Comparison of ENCODE assay signal across 10 cellular contexts in genomic region chr14:49961270-49962222, GRCh38.
A peak's percentile ranks its signal among the peaks of the same experiment; 100 is the strongest.
DNase-seq lines count a peak whose midpoint lies in the region; ATAC-seq and TF ChIP-seq lines count a peak whose summit lies in the region.
"Had no signal": no experiment of that assay in that cellular context is flagged by ENCODE, and none has a peak within 500 bp of the region (broad histone marks: within the 10 kb centered on the region; RNA-seq: fewer than 3 reads in every experiment).

No MANE protein-coding gene starts in this region.

- DNase-seq in SK-N-SH (no peak), GM19240 (ENCODE audit: insufficient read length, low spot score) (no peak)

- no peak overlapping the region for H2AFZ ChIP-seq in SK-N-SH (ENCODE audit: low read depth)

- TF ChIP-seq EP300 in SK-N-SH (IDR thresholded peaks at IDR 0.05; ENCODE audit: borderline replicate concordance in 1 of 2, low read depth in 1 of 2, low read length in 1 of 2) (no peak), gastroesophageal sphincter (IDR thresholded peaks at IDR 0.05) (no peak)

- H3K4me3 Mint-ChIP-seq in activated T-helper 17 cell treated with anti-CD3 and anti-CD28 coated beads, Interleukin-2, amount 50 U/mL, for 72 hours: peak overlapping the region; percentile 50

- H3K4me3 ChIP-seq in SK-N-SH (ENCODE audit: low read depth in 2 of 2, low read length in 1 of 2) (no peak overlapping the region), skin epidermis (no peak overlapping the region), gastroesophageal sphincter (no peak overlapping the region)
- H3K4me3 ChIP-seq: ascending aorta, SJSA1 had no signal

- no peaks in the 10 kb centered on the region for H3K9me3 ChIP-seq in SK-N-SH
- H3K9me3 ChIP-seq in gastroesophageal sphincter: no peaks in the 10 kb centered on the region
- H3K9me3 ChIP-seq: ascending aorta, SJSA1 had no signal

- no peak overlapping the region for H3K9ac ChIP-seq in SK-N-SH

- CTCF ChIA-PET in SK-N-SH (lab: Yijun Ruan, JAX): interaction anchor here (1.0 kb wide), 1 partner anchor 15 kb away, joined by 3 read pairs; no protein-coding TSS in a partner anchor

- no peaks in the 10 kb centered on the region for H3K36me3 Mint-ChIP-seq in activated T-helper 17 cell treated with anti-CD3 and anti-CD28 coated beads, Interleukin-2, amount 50 U/mL, for 72 hours (ENCODE audit: low read depth)

- H3K9me2 ChIP-seq in SK-N-SH: no peaks in the 10 kb centered on the region

- no peaks in the 10 kb centered on the region for H4K20me1 ChIP-seq in SK-N-SH (ENCODE audit: insufficient read depth)

- H3K36me3 ChIP-seq in SK-N-SH (replicated peaks in 1 of 2; ENCODE audit: control insufficient read depth in 1 of 2, insufficient read depth in 2 of 2, low read length in 1 of 2): no peaks in the 10 kb centered on the region
- H3K36me3 ChIP-seq in gastroesophageal sphincter: no peaks in the 10 kb centered on the region
- H3K36me3 ChIP-seq: ascending aorta, SJSA1 had no signal

- peaks cover 0 to 3% of the 10 kb centered on the region in 2 experiments; a peak in 1 of 4 replicates for H3K4me1 ChIP-seq in SK-N-SH (ENCODE audit: control insufficient read depth in 1 of 2, insufficient read depth in 2 of 2, low read depth in 1 of 2, low read length in 1 of 2)
- H3K4me1 ChIP-seq in gastroesophageal sphincter: no peaks in the 10 kb centered on the region
- H3K4me1 ChIP-seq: ascending aorta had no signal

- H3K27me3 Mint-ChIP-seq in activated T-helper 17 cell treated with anti-CD3 and anti-CD28 coated beads, Interleukin-2, amount 50 U/mL, for 72 hours: no peaks in the 10 kb centered on the region

- ATAC-seq in SK-N-SH treated with all-trans-retinoic acid at 6 μM for 48 hours: peak; percentile 78
- ATAC-seq in HG02763 (IDR thresholded peaks at IDR 0.05; ENCODE audit: unreplicated experiment): peak; percentile 38
- ATAC-seq in activated T-helper 17 cell treated with anti-CD3 and anti-CD28 coated beads, Interleukin-2, amount 50 U/mL, for 72 hours (replicated peaks): peak; percentile 69
- ATAC-seq in gastroesophageal sphincter: no peak
- no peak for ATAC-seq in GM21390 (IDR thresholded peaks at IDR 0.05; ENCODE audit: unreplicated experiment)

- 92% methylated on average over 13 of the region's 13 CpGs for WGBS in SK-N-SH (ENCODE audit: low lambda C conversion rate)
- WGBS in gastroesophageal sphincter (ENCODE audit: low coverage in 1 of 2), 2 donors: 89 to 95% methylated on average over 3 to 12 of the region's 13 CpGs

- no peaks in the 10 kb centered on the region for H3F3A ChIP-seq in SK-N-SH (replicated peaks; ENCODE audit: insufficient read depth)

- no peak for TF ChIP-seq POLR2A in gastroesophageal sphincter (IDR thresholded peaks at IDR 0.05)

- H3K4me1 Mint-ChIP-seq in activated T-helper 17 cell treated with anti-CD3 and anti-CD28 coated beads, Interleukin-2, amount 50 U/mL, for 72 hours: peaks cover 32% of the 10 kb centered on the region

- H3K27ac Mint-ChIP-seq in activated T-helper 17 cell treated with anti-CD3 and anti-CD28 coated beads, Interleukin-2, amount 50 U/mL, for 72 hours: peak overlapping the region; percentile 28

- no peak for TF ChIP-seq RAD21 in SK-N-SH (IDR thresholded peaks at IDR 0.05; ENCODE audit: low read length)

- H3K4me2 ChIP-seq in SK-N-SH: no peak overlapping the region

- no peaks in the 10 kb centered on the region for H3K9me3 Mint-ChIP-seq in activated T-helper 17 cell treated with anti-CD3 and anti-CD28 coated beads, Interleukin-2, amount 50 U/mL, for 72 hours

- H3K27me3 ChIP-seq in SK-N-SH (ENCODE audit: insufficient read depth) (no peaks in the 10 kb centered on the region), gastroesophageal sphincter (no peaks in the 10 kb centered on the region)
- H3K27me3 ChIP-seq: ascending aorta, SJSA1 had no signal

- no peak for TF ChIP-seq CTCF in SK-N-SH (IDR thresholded peaks at IDR 0.05)
- no peak for TF ChIP-seq CTCF in gastroesophageal sphincter (IDR thresholded peaks at IDR 0.05)

- H3K27ac ChIP-seq in SK-N-SH (ENCODE audit: low read depth in 2 of 2, low read length in 1 of 2): no peak overlapping the region
- H3K27ac ChIP-seq in skin epidermis: peak overlapping the region in 19 of 21 experiments; percentile 13 to 80 (median 58)
- H3K27ac ChIP-seq in gastroesophageal sphincter: no peak overlapping the region
- H3K27ac ChIP-seq: ascending aorta, SJSA1 had no signal

- H3K79me2 ChIP-seq in SK-N-SH (ENCODE audit: insufficient read depth): no peaks in the 10 kb centered on the region

- POLR2A ChIA-PET in SK-N-SH (lab: Yijun Ruan, JAX): no interaction called here

TF ChIP-seq in SK-N-SH treated with all-trans-retinoic acid at 6 μM for 48 hours, 23 proteins besides CTCF, POLR2A, EP300 and RAD21 (continues in another document):
- no peak for TF ChIP-seq SNAI2 (CRISPR knock-in tag; IDR thresholded peaks at IDR 0.05)
- no peak for TF ChIP-seq RARB (CRISPR knock-in tag; IDR thresholded peaks at IDR 0.05)
- TF ChIP-seq CREB5 (CRISPR knock-in tag; IDR thresholded peaks at IDR 0.05; ENCODE audit: low read depth): no peak
- TF ChIP-seq OSR1 (CRISPR knock-in tag; IDR thresholded peaks at IDR 0.05): no peak
- no peak for TF ChIP-seq ZFP3 (CRISPR knock-in tag; IDR thresholded peaks at IDR 0.05)
- no peak for TF ChIP-seq TOX (CRISPR knock-in tag; IDR thresholded peaks at IDR 0.05; ENCODE audit: borderline replicate concordance)
- TF ChIP-seq ARNTL (CRISPR knock-in tag; IDR thresholded peaks at IDR 0.05; ENCODE audit: borderline replicate concordance, low read depth): no peak
- TF ChIP-seq ZNF565 (CRISPR knock-in tag; conservative IDR thresholded peaks at IDR 0.05; ENCODE audit: low read depth): no peak
- no peak for TF ChIP-seq ZNF8 (CRISPR knock-in tag; IDR thresholded peaks at IDR 0.05)

TF ChIP-seq in SK-N-SH, 30 proteins besides CTCF, POLR2A, EP300 and RAD21:
- TF ChIP-seq GABPA (IDR thresholded peaks at IDR 0.05; ENCODE audit: low read depth): no peak
- no peak for TF ChIP-seq MAX (IDR thresholded peaks at IDR 0.05; ENCODE audit: low read depth)
- no peak for TF ChIP-seq CHD2 (IDR thresholded peaks at IDR 0.05; ENCODE audit: low read length, partially characterized antibody)
- TF ChIP-seq FOXJ3 (CRISPR knock-in tag; IDR thresholded peaks at IDR 0.05): no peak
- TF ChIP-seq POLR2AphosphoS5 (IDR thresholded peaks at IDR 0.05; ENCODE audit: low read depth, low read length): no peak
- no peak for TF ChIP-seq RXRA (IDR thresholded peaks at IDR 0.05; ENCODE audit: borderline replicate concordance, low read depth)
- TF ChIP-seq YY1 (IDR thresholded peaks at IDR 0.05; ENCODE audit: low read depth): no peak
- TF ChIP-seq SIN3A (IDR thresholded peaks at IDR 0.05; ENCODE audit: borderline replicate concordance, low read depth, low read length): no peak
- no peak; the same call in 1 of the 2 replicates for TF ChIP-seq FOSL2 (IDR thresholded peaks at IDR 0.05; ENCODE audit: borderline replicate concordance, low read depth)
- TF ChIP-seq GATA2 (CRISPR knock-in tag; IDR thresholded peaks at IDR 0.05): no peak
- no peak for TF ChIP-seq TEAD4 (IDR thresholded peaks at IDR 0.05; ENCODE audit: borderline replicate concordance, insufficient read depth)
- TF ChIP-seq RCOR1 (IDR thresholded peaks at IDR 0.05; ENCODE audit: low read length): no peak
- TF ChIP-seq USF1 (IDR thresholded peaks at IDR 0.05; ENCODE audit: borderline replicate concordance, low read depth): no peak
- TF ChIP-seq MEF2A (IDR thresholded peaks at IDR 0.05; ENCODE audit: borderline replicate concordance, low read depth): no peak
- no peak for TF ChIP-seq REST (IDR thresholded peaks at IDR 0.05; ENCODE audit: low read depth, low read length)
TF ChIP-seq in SK-N-SH: peak in this region for 0.

Comparison
In these comparisons a context has a peak if more than half of its experiments do, and no peak if none do; other contexts are left out.
1. ATAC-seq: peak in SK-N-SH treated with all-trans-retinoic acid at 6 μM for 48 hours (single experiment), HG02763 (single experiment) and activated T-helper 17 cell treated with anti-CD3 and anti-CD28 coated beads, Interleukin-2, amount 50 U/mL, for 72 hours (single experiment); none in gastroesophageal sphincter (single experiment) and GM21390 (single experiment).
2. H3K27ac ChIP-seq: peak in skin epidermis (19 of 21); none in SK-N-SH (0 of 2) and gastroesophageal sphincter (0 of 4).